ENCODE assay signal across 8 cellular contexts in the genomic region with DNA sequence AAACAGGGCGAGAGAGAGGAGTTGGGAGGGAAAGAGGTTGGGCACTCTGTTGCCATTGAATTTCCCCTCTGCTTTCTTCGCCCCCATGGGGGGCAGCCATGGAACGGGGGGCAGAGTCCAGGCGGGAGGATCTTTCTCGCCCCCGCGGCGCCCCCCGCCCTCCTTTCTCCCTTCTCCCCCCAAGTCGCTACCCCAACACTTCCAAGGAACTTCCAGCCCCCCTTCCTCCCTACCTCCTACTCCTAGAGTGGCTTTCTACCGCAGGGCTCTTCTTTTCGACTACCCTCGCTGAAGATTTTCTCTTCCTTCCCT. TPM values are rescaled to one million over a fixed set of nuclear protein-coding genes. Genes with fewer than 3 reads are reported as not detected.
DNase-seq lines count a peak whose midpoint lies in the region; ATAC-seq and TF ChIP-seq lines count a peak whose summit lies in the region.

No MANE protein-coding gene starts in this region.

- no peaks in the 10 kb centered on the region for H3K27me3 ChIP-seq in thoracic aorta (replicated peaks; ENCODE audit: insufficient read depth)

- H3K36me3 Mint-ChIP-seq in activated CD8-positive, alpha-beta memory T cell treated with anti-CD3 and anti-CD28 coated beads, Interleukin-2, amount 10 ng/mL, durations not matched to agents 7 days and 5 days, result peaks cover 8% of the 10 kb centered on the region

- no peaks in the 10 kb centered on the region for H3K36me3 ChIP-seq in thoracic aorta

- CTCF ChIA-PET in activated CD8-positive, alpha-beta memory T cell treated with anti-CD3 and anti-CD28 coated beads, Interleukin-2, amount 10 ng/mL, durations not matched to agents 7 days and 5 days (lab: Charles Lee), result interaction anchor here (0.6 to 3.8 kb wide), 7 partner anchors 25 to 386 kb away, joined by 3 to 28 read pairs (median 3); a partner anchor contains a TSS

- no peaks in the 10 kb centered on the region for H3K9me3 Mint-ChIP-seq in activated CD8-positive, alpha-beta memory T cell treated with anti-CD3 and anti-CD28 coated beads, Interleukin-2, amount 10 ng/mL, durations not matched to agents 7 days and 5 days (ENCODE audit: low read depth)

- TF ChIP-seq CTCF in lower leg skin (IDR thresholded peaks at IDR 0.05), result no peak
- TF ChIP-seq CTCF in thoracic aorta (IDR thresholded peaks at IDR 0.05), result no peak

- H3K27ac ChIP-seq in angular gyrus (ENCODE audit: low read depth, low read length), result peak overlapping the region; percentile 99
- H3K27ac ChIP-seq in thoracic aorta, result peak overlapping the region; percentile 97 to 99

- H3K27me3 Mint-ChIP-seq in activated CD8-positive, alpha-beta memory T cell treated with anti-CD3 and anti-CD28 coated beads, Interleukin-2, amount 10 ng/mL, durations not matched to agents 7 days and 5 days, result no peaks in the 10 kb centered on the region

- ATAC-seq in activated CD8-positive, alpha-beta memory T cell treated with anti-CD3 and anti-CD28 coated beads, Interleukin-2, amount 10 ng/mL, durations not matched to agents 7 days and 5 days, result no peak
- no peak for ATAC-seq in thoracic aorta (ENCODE audit: insufficient number of reproducible peaks, low FRiP score, low read depth)
- ATAC-seq in GM19467 (IDR thresholded peaks at IDR 0.05; ENCODE audit: unreplicated experiment), result no peak
- no peak for ATAC-seq in GM21619 (IDR thresholded peaks at IDR 0.05; ENCODE audit: unreplicated experiment)

- no peaks in the 10 kb centered on the region for H3K9me3 ChIP-seq in thoracic aorta

- H3K4me3 Mint-ChIP-seq in activated CD8-positive, alpha-beta memory T cell treated with anti-CD3 and anti-CD28 coated beads, Interleukin-2, amount 10 ng/mL, durations not matched to agents 7 days and 5 days, result peak overlapping the region; percentile 88

- H3K4me1 Mint-ChIP-seq in activated CD8-positive, alpha-beta memory T cell treated with anti-CD3 and anti-CD28 coated beads, Interleukin-2, amount 10 ng/mL, durations not matched to agents 7 days and 5 days, result peaks cover 19% of the 10 kb centered on the region

- peaks cover 0 to 8% of the 10 kb centered on the region in 2 donors for H3K4me1 ChIP-seq in thoracic aorta (ENCODE audit: control insufficient read depth in 1 of 2, low read depth in 2 of 2)

- 0 to 30% methylated on average over 6 to 13 of the region's 13 CpGs for WGBS in lower leg skin, 2 donors

- intact Hi-C loops in lower leg skin (cut with DNase I; ENCODE audit: low total_unique reads), result no loop called here

- H3K4me3 ChIP-seq in lower leg skin (ENCODE audit: low read depth, poor library complexity, severe bottlenecking) (peak overlapping the region; percentile 72), thoracic aorta (peak overlapping the region; percentile 90)

- peak overlapping the region; percentile 98 for H3K27ac Mint-ChIP-seq in activated CD8-positive, alpha-beta memory T cell treated with anti-CD3 and anti-CD28 coated beads, Interleukin-2, amount 10 ng/mL, durations not matched to agents 7 days and 5 days

- TF ChIP-seq POLR2A in lower leg skin (IDR thresholded peaks at IDR 0.05), result no peak

- no peak for DNase-seq in activated CD8-positive, alpha-beta memory T cell treated with anti-CD3 and anti-CD28 coated beads, Interleukin-2, amount 10 ng/mL, durations not matched to agents 7 days and 5 days
- no peak for DNase-seq in activated CD8-positive, alpha-beta memory T cell treated with anti-CD3 and anti-CD28 coated beads for 24 hours
- DNase-seq in lower leg skin (ENCODE audit: low spot score in 2 of 2) (peak in 1 of 2 donors; percentile 15), thoracic aorta (ENCODE audit: low spot score) (no peak), hippocampal formation (lab: John Stamatoyannopoulos, UW) (no peak)

RNA-seq across cellular contexts. Expression of a gene that starts 0.6 kb away (rescaled TPM):
- 100 to 1,000 TPM in 1 of 2 experiments, 10 to 100 TPM in 1; 80.6 to 112 TPM for total RNA-seq in activated CD8-positive, alpha-beta memory T cell treated with anti-CD3 and anti-CD28 coated beads, Interleukin-2, amount 10 ng/mL, durations not matched to agents 7 days and 5 days
- total RNA-seq in lower leg skin (10 to 100 TPM; 54.6 to 89.3 (median 63.6) TPM), thoracic aorta (10 to 100 TPM; 40.9 to 52.6 TPM)
